Comparison of ENCODE assay signal across 6 cellular contexts in genomic region chr12:57429473-57430116, GRCh38. TPM values are rescaled to one million over a fixed set of nuclear protein-coding genes. Genes with fewer than 3 reads are reported as not detected.
DNase-seq lines count a peak whose midpoint lies in the region; ATAC-seq and TF ChIP-seq lines count a peak whose summit lies in the region.

No MANE protein-coding gene starts in this region.

- no peaks in the 10 kb centered on the region for H3K9me3 Mint-ChIP-seq in activated T-cell treated with anti-CD3 and anti-CD28 coated beads, Interleukin-2, amount 50 U/mL, for 72 hours

- DNase-seq in activated T-cell treated with anti-CD3 and anti-CD28 coated beads, Interleukin-2, amount 50 U/mL, for 72 hours, result no peak
- DNase-seq in activated T-cell treated with anti-CD3 and anti-CD28 coated beads for 4 hours, result no peak
- DNase-seq in epithelial cell of esophagus (ENCODE audit: low read depth), result peak; percentile 24
- DNase-seq in stomach, result no peak
- DNase-seq in posterior cingulate gyrus, result no peak
- no peak for DNase-seq in cerebellar cortex (ENCODE audit: low spot score)

- H3K27ac Mint-ChIP-seq in activated T-cell treated with anti-CD3 and anti-CD28 coated beads, Interleukin-2, amount 50 U/mL, for 72 hours, result peak overlapping the region; percentile 98

- H3K36me3 ChIP-seq in stomach, result peaks cover 0 to 11% (median 9%) of the 10 kb centered on the region in 4 donors

- no peak for TF ChIP-seq EP300 in stomach (IDR thresholded peaks at IDR 0.05)

- H3K4me1 ChIP-seq in stomach, result peaks cover 9 to 26% (median 18%) of the 10 kb centered on the region in 4 donors

- no peak for TF ChIP-seq CTCF in epithelial cell of esophagus (IDR thresholded peaks at IDR 0.05; ENCODE audit: insufficient read depth, low read depth, low read length, missing control alignments)
- TF ChIP-seq CTCF in stomach (IDR thresholded peaks at IDR 0.05), result no peak

- H3K4me3 ChIP-seq in epithelial cell of esophagus (ENCODE audit: low read length), result peak overlapping the region; percentile 76
- peak overlapping the region; percentile 67 to 83 (median 76) for H3K4me3 ChIP-seq in stomach

- WGBS in stomach, 5 donors, result 24 to 31% (median 27%) methylated on average over 9 of the region's 9 CpGs

- H3K4me3 Mint-ChIP-seq in activated T-cell treated with anti-CD3 and anti-CD28 coated beads, Interleukin-2, amount 50 U/mL, for 72 hours, result peak overlapping the region; percentile 88 to 89

- H3K27ac ChIP-seq in stomach, result peak overlapping the region; percentile 91 to 99 (median 95)

- H3K36me3 Mint-ChIP-seq in activated T-cell treated with anti-CD3 and anti-CD28 coated beads, Interleukin-2, amount 50 U/mL, for 72 hours (ENCODE audit: insufficient read depth in 2 of 2), result peaks cover 0 to 2% of the 10 kb centered on the region in 2 donors

- intact Hi-C loops in stomach (cut with DNase I; ENCODE audit: low total_unique reads) (no loop called here), posterior cingulate gyrus (cut with DNase I) (no loop called here)

- H3K9me3 ChIP-seq in stomach, result no peaks in the 10 kb centered on the region

- no peak for ATAC-seq in activated T-cell treated with anti-CD3 and anti-CD28 coated beads, Interleukin-2, amount 50 U/mL, for 72 hours (replicated peaks in 1 of 2)

- peaks cover 36% of the 10 kb centered on the region for H3K4me1 Mint-ChIP-seq in activated T-cell treated with anti-CD3 and anti-CD28 coated beads, Interleukin-2, amount 50 U/mL, for 72 hours (ENCODE audit: low read depth)

- no peaks in the 10 kb centered on the region for H3K27me3 ChIP-seq in stomach

- H3K27me3 Mint-ChIP-seq in activated T-cell treated with anti-CD3 and anti-CD28 coated beads, Interleukin-2, amount 50 U/mL, for 72 hours (ENCODE audit: low read depth), result no peaks in the 10 kb centered on the region

- TF ChIP-seq POLR2A in stomach (IDR thresholded peaks at IDR 0.05), result no peak

RNA-seq across cellular contexts. Expression of gene R3HDM2, which starts 1.2 kb away (rescaled TPM):
- 10 to 100 TPM; 78.9 to 79.1 TPM for total RNA-seq in activated T-cell treated with anti-CD3 and anti-CD28 coated beads, Interleukin-2, amount 50 U/mL, for 72 hours
- total RNA-seq in stomach, result 10 to 100 TPM; 22.8 to 64.3 (median 30.5) TPM
- polyA plus RNA-seq in stomach, result 10 to 100 TPM; 12.4 to 18.6 (median 13.9) TPM

RNA-seq across cellular contexts. Expression of gene INHBC, which starts 5.0 kb away (rescaled TPM):
- total RNA-seq in activated T-cell treated with anti-CD3 and anti-CD28 coated beads, Interleukin-2, amount 50 U/mL, for 72 hours, result not detected
- total RNA-seq in stomach, result under 1 TPM in 1 of 5 donors, not detected in 4; 0.37 TPM
- polyA plus RNA-seq in stomach, result not detected

RNA-seq across cellular contexts. Expression of gene INHBE, which starts 25.5 kb away (rescaled TPM):
- 1 to 10 TPM; 3.8 to 4.8 TPM for total RNA-seq in activated T-cell treated with anti-CD3 and anti-CD28 coated beads, Interleukin-2, amount 50 U/mL, for 72 hours
- not detected for total RNA-seq in stomach
- not detected for polyA plus RNA-seq in stomach

RNA-seq across cellular contexts. Expression of gene GLI1, which starts 30.0 kb away (rescaled TPM):
- total RNA-seq in activated T-cell treated with anti-CD3 and anti-CD28 coated beads, Interleukin-2, amount 50 U/mL, for 72 hours, result 1 to 10 TPM in 1 of 2 donors, under 1 TPM in 1; 0.21 to 1.3 TPM
- total RNA-seq in stomach, result 1 to 10 TPM in 1 of 5 donors, under 1 TPM in 4; 0.14 to 4.0 (median 0.58) TPM
- 1 to 10 TPM in 2 of 3 donors, under 1 TPM in 1; 0.53 to 2.7 (median 1.7) TPM for polyA plus RNA-seq in stomach

RNA-seq across cellular contexts. Expression of gene ARHGAP9, which starts 50.1 kb away (rescaled TPM):
- 100 to 1,000 TPM; 119 to 153 TPM for total RNA-seq in activated T-cell treated with anti-CD3 and anti-CD28 coated beads, Interleukin-2, amount 50 U/mL, for 72 hours
- total RNA-seq in stomach, result 10 to 100 TPM in 1 of 5 donors, 1 to 10 TPM in 3, not detected in 1; 2.3 to 28.1 (median 5.8) TPM
- 10 to 100 TPM in 1 of 3 donors, 1 to 10 TPM in 2; 5.8 to 11.1 (median 7.5) TPM for polyA plus RNA-seq in stomach

Comparison
In these comparisons a context has a peak if more than half of its experiments do, and no peak if none do; other contexts are left out.
1. RNA of gene INHBE, which starts 25.5 kb away (total RNA-seq): 3.8 to 4.8 TPM in activated T-cell treated with anti-CD3 and anti-CD28 coated beads, Interleukin-2, amount 50 U/mL, for 72 hours; not detected in stomach; every median in the first group is over 4 times any median in the second.